In genomic region chrX:94633237-94633636, GRCh38 we compare ENCODE assay signal across 20 cellular contexts.
"Had no signal": no experiment of that assay in that cellular context is flagged by ENCODE, and none has a peak within 500 bp of the region (broad histone marks: within the 10 kb centered on the region; RNA-seq: fewer than 3 reads in every experiment).

No MANE protein-coding gene starts in this region.

- ATAC-seq: activated CD4-positive, CD25-positive, alpha-beta regulatory T cell treated with anti-CD3 and anti-CD28 coated beads, Interleukin-2, amount 50 U/mL, for 24 hours; activated CD8-positive, alpha-beta memory T cell treated with anti-CD3 and anti-CD28 coated beads, Interleukin-2, amount 10 ng/mL, durations not matched to agents 7 days and 5 days; left colon; naive thymus-derived CD4-positive, alpha-beta T cell; right lobe of liver; stimulated activated naive B cell treated with anti-CD40 and anti-IgM and Interleukin-4, amounts not matched to agents 10 μg/mL and 1 μg/mL and 100 μg/mL, for 72 hours had no signal

- H3K36me3 ChIP-seq: esophagus squamous epithelium, prostate gland, right lobe of liver, spleen, transverse colon had no signal

- H3K27me3 ChIP-seq: spleen, transverse colon had no signal

- H3K9me3 ChIP-seq: prostate gland, right lobe of liver, transverse colon had no signal

- DNase-seq: activated CD4-positive, alpha-beta T cell treated with anti-CD3 and anti-CD28 coated beads, Interleukin-2, amount 50 U/mL, for 48 hours; activated CD8-positive, alpha-beta memory T cell treated with anti-CD3 and anti-CD28 coated beads, Interleukin-2, amount 10 ng/mL, durations not matched to agents 7 days and 5 days; activated effector memory CD4-positive, alpha-beta T cell treated with Interleukin-2 at 50 U/mL for 16 hours; activated T-cell treated with anti-CD3 and anti-CD28 coated beads, Interleukin-2, amount 50 U/mL, for 24 hours; amniotic stem cell; dorsolateral prefrontal cortex; esophagus squamous epithelium; foreskin fibroblast; glutamatergic neuron; left colon; naive thymus-derived CD4-positive, alpha-beta T cell; right lobe of liver; spleen; stimulated activated CD4-positive, alpha-beta T cell treated with anti-CD3 and anti-CD28 coated beads, Interleukin-1b, Interleukin-23, amount 100 ng/mL, for 48 hours; stimulated activated naive B cell treated with anti-CD40 and anti-IgM and Interleukin-4, amounts not matched to agents 10 μg/mL and 1 μg/mL and 100 μg/mL, for 72 hours; substantia nigra; transverse colon had no signal

- H3K4me3 ChIP-seq: dorsolateral prefrontal cortex, esophagus squamous epithelium, lung, prostate gland, right lobe of liver, spleen, transverse colon had no signal

- H3K4me1 ChIP-seq: esophagus squamous epithelium, prostate gland, right lobe of liver, spleen, transverse colon had no signal

- H3K27ac ChIP-seq: dorsolateral prefrontal cortex, esophagus squamous epithelium, prostate gland, right lobe of liver, spleen, transverse colon had no signal
